In genomic region chr2:126643431-126643830, GRCh38 we compare ENCODE assay signal across 24 cellular contexts. TPM values are rescaled to one million over a fixed set of nuclear protein-coding genes. Genes with fewer than 3 reads are reported as not detected.
DNase-seq lines count a peak whose midpoint lies in the region; ATAC-seq and TF ChIP-seq lines count a peak whose summit lies in the region.
"Had no signal": no experiment of that assay in that cellular context is flagged by ENCODE, and none has a peak within 500 bp of the region (broad histone marks: within the 10 kb centered on the region; RNA-seq: fewer than 3 reads in every experiment).

No MANE protein-coding gene starts in this region.

- no peak for TF ChIP-seq RAD21 in HCT116 (IDR thresholded peaks at IDR 0.05; ENCODE audit: low read depth)

- H4K20me1 ChIP-seq in HCT116 (ENCODE audit: insufficient read depth), result no peaks in the 10 kb centered on the region

- H2AK5ac ChIP-seq in trophoblast cell (ENCODE audit: low read length), result no peak overlapping the region

- H3K9me2 ChIP-seq in HCT116 (ENCODE audit: insufficient read depth), result no peaks in the 10 kb centered on the region

- DNase-seq in DMS53 (lab: John Stamatoyannopoulos, UW) (peak; percentile 8), DMS53 treated with DMSO at 0.1 percent for 48 hours (lab: John Stamatoyannopoulos, UW; ENCODE audit: unreplicated experiment) (no peak), HCT116 (ENCODE audit: low read depth, low spot score) (no peak), erythroblast (lab: John Stamatoyannopoulos, UW) (no peak), trophoblast cell (no peak), activated gamma-delta T cell treated with Interleukin-2 at 50 U/mL for 16 hours (no peak), G401 (ENCODE audit: low spot score) (no peak)
- DNase-seq: 8988T; activated B cell treated with CpG ODN at 0.5 μM for 24 hours; activated CD8-positive, alpha-beta memory T cell treated with anti-CD3 and anti-CD28 coated beads, Interleukin-2, amount 50 U/mL, for 4 hours; CD4-positive, alpha-beta memory T cell; DMS153; effector CD4-positive, alpha-beta T cell; foreskin keratinocyte; GDM1; immature natural killer cell; NCI-H1092; NCI-H1930; NCI-H2227 treated with DMSO at 0.1 percent for 48 hours; NCI-H774; OCI-M1; stomach; tibial artery had no signal

- H2BK120ac ChIP-seq in trophoblast cell (ENCODE audit: insufficient read depth, low read length, poor library complexity), result no peak overlapping the region

- TF ChIP-seq POLR2A in HCT116 (IDR thresholded peaks at IDR 0.05; ENCODE audit: borderline replicate concordance, extremely low read depth, insufficient read depth, insufficient read length) (no peak), erythroblast (IDR thresholded peaks at IDR 0.05; ENCODE audit: low read length) (peak; percentile 16)

- H3K9me3 ChIP-seq in HCT116 (ENCODE audit: control insufficient read depth in 1 of 2, insufficient read depth in 1 of 2, low read depth in 1 of 2, low read length in 2 of 2), result no peaks in the 10 kb centered on the region
- no peaks in the 10 kb centered on the region for H3K9me3 ChIP-seq in trophoblast cell (ENCODE audit: insufficient read depth, low read depth, low read length)
- H3K9me3 ChIP-seq: stomach, tibial artery had no signal

- H3K4me2 ChIP-seq in HCT116 (ENCODE audit: low read length), result no peak overlapping the region
- no peak overlapping the region for H3K4me2 ChIP-seq in trophoblast cell (ENCODE audit: low read length)

- H3K4me1 ChIP-seq in HCT116 (ENCODE audit: control insufficient read depth in 1 of 2, insufficient read depth in 2 of 2, low read length in 2 of 2) (no peaks in the 10 kb centered on the region), trophoblast cell (ENCODE audit: control insufficient read depth in 1 of 2, insufficient read depth in 2 of 2, low read length in 2 of 2) (no peaks in the 10 kb centered on the region)
- H3K4me1 ChIP-seq: foreskin keratinocyte, stomach, tibial artery had no signal

- no peak overlapping the region for H3K18ac ChIP-seq in trophoblast cell (ENCODE audit: low read length)

- no peak overlapping the region for H4K12ac ChIP-seq in trophoblast cell (ENCODE audit: low read depth, low read length)

- H4K91ac ChIP-seq in trophoblast cell (ENCODE audit: low read depth, low read length), result no peak overlapping the region

- WGBS in trophoblast cell (ENCODE audit: extremely low coverage, insufficient coverage, insufficient read length), result no CpG with 5 or more reads among the region's 6 CpGs

- H3K9ac ChIP-seq in HCT116 (ENCODE audit: low read length) (no peak overlapping the region), trophoblast cell (ENCODE audit: low read length) (peak overlapping the region; percentile 73)

- H3K23ac ChIP-seq in trophoblast cell (ENCODE audit: low read length), result no peak overlapping the region

- H3K27ac ChIP-seq in HCT116 (ENCODE audit: low read depth, low read length), result no peak overlapping the region
- H3K27ac ChIP-seq in trophoblast cell (ENCODE audit: low read depth, low read length), result no peak overlapping the region
- H3K27ac ChIP-seq: foreskin keratinocyte, stomach, tibial artery had no signal

- no peak overlapping the region for H3K4ac ChIP-seq in trophoblast cell (ENCODE audit: low read depth, low read length)

- H4K8ac ChIP-seq in trophoblast cell (ENCODE audit: low read depth, low read length), result no peak overlapping the region

- no TSS peak for BruUV-seq in HCT116 (replicated peaks; lab: Mats Ljungman, UMichigan)

- H2BK12ac ChIP-seq in trophoblast cell (ENCODE audit: low read length), result no peak overlapping the region

- H3K36me3 ChIP-seq in HCT116 (ENCODE audit: control insufficient read depth in 1 of 2, insufficient read depth in 2 of 2, low read length in 2 of 2) (no peaks in the 10 kb centered on the region), trophoblast cell (ENCODE audit: control insufficient read depth in 1 of 2, insufficient read depth in 2 of 2, low read length in 2 of 2) (no peaks in the 10 kb centered on the region)
- H3K36me3 ChIP-seq: stomach, tibial artery had no signal

- no peaks in the 10 kb centered on the region for H3K79me1 ChIP-seq in trophoblast cell (ENCODE audit: low read length)

- no peaks in the 10 kb centered on the region for H3K79me2 ChIP-seq in HCT116 (ENCODE audit: insufficient read depth, low read length)
- H3K79me2 ChIP-seq in trophoblast cell (ENCODE audit: control insufficient read depth, insufficient read depth, low read length, poor library complexity), result no peaks in the 10 kb centered on the region

- RAD21 ChIA-PET in HCT116 (lab: Charles Lee; ENCODE audit: low non-redundant PET in 1 of 2, low total read pairs in 2 of 2, uncharacterized antibody in 2 of 2, unreplicated experiment in 2 of 2), result no interaction called here

- intact Hi-C loops in HCT116 (cut with micrococcal nuclease), result no loop called here

- ATAC-seq in HCT116 (no peak), GM21825 (IDR thresholded peaks at IDR 0.05; ENCODE audit: unreplicated experiment) (no peak)
- ATAC-seq: foreskin keratinocyte had no signal

- H3K4me3 ChIP-seq in HCT116 (replicated peaks in 1 of 2; ENCODE audit: low read depth in 1 of 2, low read length in 2 of 2) (no peak overlapping the region), trophoblast cell (ENCODE audit: low read depth, low read length) (no peak overlapping the region)
- H3K4me3 ChIP-seq: stomach, tibial artery had no signal

- no peak overlapping the region for H3K14ac ChIP-seq in trophoblast cell (ENCODE audit: low read length)

- H2AFZ ChIP-seq in HCT116 (ENCODE audit: low read depth, low read length, poor library complexity, severe bottlenecking) (no peak overlapping the region), trophoblast cell (ENCODE audit: insufficient read depth, low read length, poor library complexity) (no peak overlapping the region)

- H3K27me3 ChIP-seq in HCT116 (ENCODE audit: insufficient read depth, low read length) (peaks cover 18% of the 10 kb centered on the region), trophoblast cell (ENCODE audit: insufficient read depth, low read length) (no peaks in the 10 kb centered on the region)
- H3K27me3 ChIP-seq: foreskin keratinocyte, stomach, tibial artery had no signal

- in situ Hi-C loops in G401 (cut with HindIII; ENCODE audit: low sequenced_read_pairs), result no loop called here

- CTCF ChIA-PET in HCT116 (lab: Charles Lee), result interaction anchor here (1.1 to 1.6 kb wide), 2 partner anchors 10 to 328 kb away, joined by 3 to 4 read pairs; no protein-coding TSS in a partner anchor

- H2BK5ac ChIP-seq in trophoblast cell (ENCODE audit: low read depth, low read length, poor library complexity), result no peak overlapping the region

- 0 out of 6 replicates have a peak, but pooled peaks of 2 of the 3 experiments have one; percentile 12 to 14 for TF ChIP-seq CTCF in HCT116 (IDR thresholded peaks at IDR 0.05 in 2 of 3, conservative IDR thresholded peaks at IDR 0.05 in 1 of 3; ENCODE audit: borderline replicate concordance in 1 of 3, insufficient read depth in 1 of 3, low read depth in 2 of 3, low read length in 2 of 3)

- POLR2A ChIA-PET in HCT116 (lab: Charles Lee), result no interaction called here

TF ChIP-seq in HCT116, 20 proteins besides CTCF, POLR2A, EP300 and RAD21 (continues in another document):
- TF ChIP-seq POLR2AphosphoS5 (IDR thresholded peaks at IDR 0.05; ENCODE audit: low read depth, low read length), result no peak
- TF ChIP-seq JUND (IDR thresholded peaks at IDR 0.05), result no peak
- no peak for TF ChIP-seq ELF1 (IDR thresholded peaks at IDR 0.05; ENCODE audit: borderline replicate concordance, low read depth)
- no peak for TF ChIP-seq SRF (IDR thresholded peaks at IDR 0.05; ENCODE audit: low read depth)
- TF ChIP-seq, protein P1, sequence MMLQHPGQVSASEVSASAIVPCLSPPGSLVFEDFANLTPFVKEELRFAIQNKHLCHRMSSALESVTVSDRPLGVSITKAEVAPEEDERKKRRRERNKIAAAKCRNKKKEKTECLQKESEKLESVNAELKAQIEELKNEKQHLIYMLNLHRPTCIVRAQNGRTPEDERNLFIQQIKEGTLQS (IDR thresholded peaks at IDR 0.05), result no peak
- TF ChIP-seq EZH2phosphoT487 (IDR thresholded peaks at IDR 0.05; ENCODE audit: borderline replicate concordance), result no peak
- TF ChIP-seq SP1 (IDR thresholded peaks at IDR 0.05; ENCODE audit: low read depth), result no peak
- TF ChIP-seq EGR1 (IDR thresholded peaks at IDR 0.05; ENCODE audit: low read depth), result no peak
- no peak for TF ChIP-seq SIN3A (IDR thresholded peaks at IDR 0.05; ENCODE audit: low read depth)
- TF ChIP-seq, protein P2, sequence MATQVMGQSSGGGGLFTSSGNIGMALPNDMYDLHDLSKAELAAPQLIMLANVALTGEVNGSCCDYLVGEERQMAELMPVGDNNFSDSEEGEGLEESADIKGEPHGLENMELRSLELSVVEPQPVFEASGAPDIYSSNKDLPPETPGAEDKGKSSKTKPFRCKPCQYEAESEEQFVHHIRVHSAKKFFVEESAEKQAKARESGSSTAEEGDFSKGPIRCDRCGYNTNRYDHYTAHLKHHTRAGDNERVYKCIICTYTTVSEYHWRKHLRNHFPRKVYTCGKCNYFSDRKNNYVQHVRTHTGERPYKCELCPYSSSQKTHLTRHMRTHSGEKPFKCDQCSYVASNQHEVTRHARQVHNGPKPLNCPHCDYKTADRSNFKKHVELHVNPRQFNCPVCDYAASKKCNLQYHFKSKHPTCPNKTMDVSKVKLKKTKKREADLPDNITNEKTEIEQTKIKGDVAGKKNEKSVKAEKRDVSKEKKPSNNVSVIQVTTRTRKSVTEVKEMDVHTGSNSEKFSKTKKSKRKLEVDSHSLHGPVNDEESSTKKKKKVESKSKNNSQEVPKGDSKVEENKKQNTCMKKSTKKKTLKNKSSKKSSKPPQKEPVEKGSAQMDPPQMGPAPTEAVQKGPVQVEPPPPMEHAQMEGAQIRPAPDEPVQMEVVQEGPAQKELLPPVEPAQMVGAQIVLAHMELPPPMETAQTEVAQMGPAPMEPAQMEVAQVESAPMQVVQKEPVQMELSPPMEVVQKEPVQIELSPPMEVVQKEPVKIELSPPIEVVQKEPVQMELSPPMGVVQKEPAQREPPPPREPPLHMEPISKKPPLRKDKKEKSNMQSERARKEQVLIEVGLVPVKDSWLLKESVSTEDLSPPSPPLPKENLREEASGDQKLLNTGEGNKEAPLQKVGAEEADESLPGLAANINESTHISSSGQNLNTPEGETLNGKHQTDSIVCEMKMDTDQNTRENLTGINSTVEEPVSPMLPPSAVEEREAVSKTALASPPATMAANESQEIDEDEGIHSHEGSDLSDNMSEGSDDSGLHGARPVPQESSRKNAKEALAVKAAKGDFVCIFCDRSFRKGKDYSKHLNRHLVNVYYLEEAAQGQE (IDR thresholded peaks at IDR 0.05; ENCODE audit: low read depth), result no peak
- TF ChIP-seq ZFX (IDR thresholded peaks at IDR 0.05), result no peak
- no peak for TF ChIP-seq ZNF274 (IDR thresholded peaks at IDR 0.05; ENCODE audit: low read depth, low read length)
- no peak for TF ChIP-seq YY1 (IDR thresholded peaks at IDR 0.05; ENCODE audit: extremely low read depth, insufficient replicate concordance, low read depth, low read length)

RNA-seq across cellular contexts. Expression of gene GYPC, which starts 12.5 kb away (rescaled TPM):
- total RNA-seq in HCT116 (2021; ENCODE audit: unreplicated experiment), result 0.66 TPM
- polyA plus RNA-seq in HCT116 (2012), result not detected in 2 replicates
- polyA plus RNA-seq in trophoblast cell (2013), result 19.7 and 22.6 TPM in 2 replicates
- total RNA-seq in G401 (2014; rRNA removed; shearing (Covaris generic)), result 32.9 and 37.1 TPM in 2 replicates
- total RNA-seq: foreskin keratinocyte had no signal

Comparison
In these comparisons a context has a peak if more than half of its experiments do, and no peak if none do; other contexts are left out.
1. RNA of gene GYPC, which starts 12.5 kb away (total RNA-seq): 32.9 to 37.1 TPM in G401; 0.66 TPM in HCT116 (single experiment); every median in the first group is over 10 times any median in the second.